ENCODE assay signal across 1 cellular context in genomic region chr2:109409347-109410020, GRCh38.
A peak's percentile ranks its signal among the peaks of the same experiment; 100 is the strongest.
TF ChIP-seq lines count a peak whose summit lies in the region.

No MANE protein-coding gene starts in this region.

TF ChIP-seq in HepG2, 621 proteins besides CTCF, POLR2A, EP300 and RAD21 (continued from another document):
- no peak for TF ChIP-seq ZBTB40 (IDR thresholded peaks at IDR 0.05)
- TF ChIP-seq ZBTB40 (CRISPR knock-in tag; IDR thresholded peaks at IDR 0.05), result peak; percentile 93
TF ChIP-seq in HepG2: peak in this region for 1.
